2 cellular contexts compared by ENCODE assay signal in genomic region chr14:80844872-80845271, GRCh38.
TF ChIP-seq lines count a peak whose summit lies in the region.

No MANE protein-coding gene starts in this region.

TF ChIP-seq in HepG2, 621 proteins besides CTCF, POLR2A, EP300 and RAD21 (continued from another document):
- TF ChIP-seq LBX2 (CRISPR knock-in tag; IDR thresholded peaks at IDR 0.05; ENCODE audit: borderline replicate concordance), result no peak

TF ChIP-seq in K562, 482 proteins besides CTCF, POLR2A, EP300 and RAD21 (continued from another document):
- TF ChIP-seq ZNF655 (CRISPR knock-in tag; IDR thresholded peaks at IDR 0.05) (no peak), SLC30A9 (CRISPR knock-in tag; IDR thresholded peaks at IDR 0.05) (no peak), DACH1 (IDR thresholded peaks at IDR 0.05; ENCODE audit: partially characterized antibody) (no peak), EP400 (IDR thresholded peaks at IDR 0.05) (no peak), SIN3A (IDR thresholded peaks at IDR 0.05; ENCODE audit: borderline replicate concordance in 2 of 2, control insufficient read depth in 1 of 2, low read depth in 2 of 2, low read length in 2 of 2) (no peak), ARID2 (IDR thresholded peaks at IDR 0.05) (no peak), TARDBP (IDR thresholded peaks at IDR 0.05) (no peak), TRIM28 (IDR thresholded peaks at IDR 0.05) (no peak), ZNF239 (CRISPR knock-in tag; IDR thresholded peaks at IDR 0.05) (no peak), ZKSCAN8 (CRISPR knock-in tag; IDR thresholded peaks at IDR 0.05) (no peak), C11orf30 (IDR thresholded peaks at IDR 0.05; ENCODE audit: low read depth) (peak; percentile 63), CGGBP1 (CRISPR knock-in tag; IDR thresholded peaks at IDR 0.05) (no peak), PHB2 (IDR thresholded peaks at IDR 0.05; ENCODE audit: low read depth) (no peak), ZNF696 (CRISPR knock-in tag; conservative IDR thresholded peaks at IDR 0.05) (no peak), ZBTB12 (CRISPR knock-in tag; IDR thresholded peaks at IDR 0.05) (no peak), TRIM25 (IDR thresholded peaks at IDR 0.05; ENCODE audit: borderline replicate concordance) (no peak), CTCFL (IDR thresholded peaks at IDR 0.05; ENCODE audit: borderline replicate concordance, insufficient read depth, low read depth, low read length, poor library complexity, severe bottlenecking) (no peak), ZC3H8 (IDR thresholded peaks at IDR 0.05) (no peak), ZNF589 (CRISPR knock-in tag; IDR thresholded peaks at IDR 0.05; ENCODE audit: low read depth) (no peak), FUS (optimal IDR thresholded peaks at IDR 0.05; ENCODE audit: low read depth, low read length) (no peak)
